In the genomic region with DNA sequence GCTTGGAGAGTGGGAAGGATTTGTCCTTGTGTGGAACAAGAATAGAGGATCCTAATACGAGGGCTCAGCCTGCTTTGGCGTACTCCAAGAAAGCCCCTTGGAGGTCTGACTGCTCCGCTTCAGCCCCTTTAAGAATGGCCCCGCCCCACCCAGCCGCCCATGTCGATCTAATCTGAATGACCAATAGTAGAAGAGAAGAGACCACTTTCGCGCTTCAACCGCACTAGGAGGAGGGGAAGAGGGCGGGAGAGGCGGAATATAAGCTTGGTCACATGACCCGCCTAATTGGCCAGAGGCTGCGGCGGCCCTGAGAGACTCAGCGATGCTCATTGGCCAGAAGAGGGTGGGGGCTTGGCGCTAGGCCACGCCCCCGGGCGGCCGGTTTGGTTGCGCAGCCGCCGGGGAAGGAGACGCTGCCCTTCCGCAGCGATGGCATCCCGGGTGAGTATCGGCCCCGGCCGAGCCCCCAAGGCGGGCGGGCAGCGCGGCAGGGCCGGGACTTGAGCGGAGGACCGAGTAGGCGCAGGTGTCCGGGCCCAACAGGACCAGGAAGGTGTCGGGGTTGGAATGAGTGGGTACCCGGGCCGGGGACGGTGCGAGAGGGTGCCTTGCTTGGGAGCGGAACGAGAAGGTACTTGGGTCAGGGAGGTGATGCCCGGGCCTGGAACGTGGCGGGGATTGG, we compare ENCODE assay signal across 1 cellular context.
TF ChIP-seq lines count a peak whose summit lies in the region.

A gene with protein sequence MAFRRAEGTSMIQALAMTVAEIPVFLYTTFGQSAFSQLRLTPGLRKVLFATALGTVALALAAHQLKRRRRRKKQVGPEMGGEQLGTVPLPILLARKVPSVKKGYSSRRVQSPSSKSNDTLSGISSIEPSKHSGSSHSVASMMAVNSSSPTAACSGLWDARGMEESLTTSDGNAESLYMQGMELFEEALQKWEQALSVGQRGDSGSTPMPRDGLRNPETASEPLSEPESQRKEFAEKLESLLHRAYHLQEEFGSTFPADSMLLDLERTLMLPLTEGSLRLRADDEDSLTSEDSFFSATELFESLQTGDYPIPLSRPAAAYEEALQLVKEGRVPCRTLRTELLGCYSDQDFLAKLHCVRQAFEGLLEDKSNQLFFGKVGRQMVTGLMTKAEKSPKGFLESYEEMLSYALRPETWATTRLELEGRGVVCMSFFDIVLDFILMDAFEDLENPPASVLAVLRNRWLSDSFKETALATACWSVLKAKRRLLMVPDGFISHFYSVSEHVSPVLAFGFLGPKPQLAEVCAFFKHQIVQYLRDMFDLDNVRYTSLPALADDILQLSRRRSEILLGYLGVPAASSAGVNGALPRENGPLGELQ (plus strand): TSS at position 386 of the 682 bp plus-strand sequence. CDS start 3,969 bp downstream, outside the sequence.

TF ChIP-seq in HepG2, 621 proteins besides CTCF, POLR2A, EP300 and RAD21 (continued from another document and continues in another):
- TF ChIP-seq CHCHD3 (CRISPR knock-in tag; IDR thresholded peaks at IDR 0.05) (no peak), MXD1 (CRISPR knock-in tag; IDR thresholded peaks at IDR 0.05) (no peak), MTA3 (CRISPR knock-in tag; IDR thresholded peaks at IDR 0.05) (no peak), ZNF562 (CRISPR knock-in tag; IDR thresholded peaks at IDR 0.05; ENCODE audit: borderline replicate concordance) (no peak), TRIM24 (CRISPR knock-in tag; IDR thresholded peaks at IDR 0.05) (no peak), ZNF350 (CRISPR knock-in tag; IDR thresholded peaks at IDR 0.05; ENCODE audit: borderline replicate concordance, low read depth) (no peak; the same call in 1 of the 2 replicates), MEF2D (CRISPR knock-in tag; IDR thresholded peaks at IDR 0.05) (peak; percentile 61; the same call in 1 of the 2 replicates), ETV5 (CRISPR knock-in tag; IDR thresholded peaks at IDR 0.05; ENCODE audit: borderline replicate concordance) (peak; percentile 40; the same call in 1 of the 2 replicates), HNRNPK (IDR thresholded peaks at IDR 0.05; ENCODE audit: low read depth, low read length, poor library complexity, severe bottlenecking) (no peak), TMF1 (CRISPR knock-in tag; IDR thresholded peaks at IDR 0.05; ENCODE audit: low read depth) (no peak), NPAS2 (CRISPR knock-in tag; IDR thresholded peaks at IDR 0.05; ENCODE audit: borderline replicate concordance) (no peak), ZNF724P (CRISPR knock-in tag; IDR thresholded peaks at IDR 0.05; ENCODE audit: borderline replicate concordance) (no peak), ATF6 (CRISPR knock-in tag; conservative IDR thresholded peaks at IDR 0.05) (no peak), KIAA2018 (CRISPR knock-in tag; IDR thresholded peaks at IDR 0.05; ENCODE audit: borderline replicate concordance) (no peak), PHF8 (CRISPR knock-in tag; IDR thresholded peaks at IDR 0.05) (peak; percentile 89), SNRNP70 (IDR thresholded peaks at IDR 0.05; ENCODE audit: low read depth, low read length) (no peak), ZNF280B (CRISPR knock-in tag; IDR thresholded peaks at IDR 0.05; ENCODE audit: borderline replicate concordance) (no peak; the same call in 1 of the 2 replicates), TFDP1 (CRISPR knock-in tag; IDR thresholded peaks at IDR 0.05; ENCODE audit: borderline replicate concordance) (peak; percentile 60), FOXK1 (CRISPR knock-in tag; IDR thresholded peaks at IDR 0.05; ENCODE audit: borderline replicate concordance, low read depth) (no peak), KDM3A (CRISPR knock-in tag; IDR thresholded peaks at IDR 0.05; ENCODE audit: low read depth) (peak; percentile 73; the same call in 1 of the 2 replicates), NFE2L2 (IDR thresholded peaks at IDR 0.05; ENCODE audit: low read length) (no peak), ZNF160 (CRISPR knock-in tag; IDR thresholded peaks at IDR 0.05) (peak; percentile 47; the same call in 1 of the 2 replicates), HNF4A (CRISPR knock-in tag; IDR thresholded peaks at IDR 0.05) (0 out of 2 replicates have a peak, but pooled peaks have one; percentile 19), SMAD3 (CRISPR knock-in tag; IDR thresholded peaks at IDR 0.05) (0 out of 2 replicates have a peak, but pooled peaks have one; percentile 65), ZNF337 (CRISPR knock-in tag; IDR thresholded peaks at IDR 0.05; ENCODE audit: borderline replicate concordance, low read depth) (no peak), GTF2F1 (IDR thresholded peaks at IDR 0.05; ENCODE audit: low read length) (peak; percentile 74; the same call in 1 of the 2 replicates), ZNF260 (CRISPR knock-in tag; IDR thresholded peaks at IDR 0.05; ENCODE audit: borderline replicate concordance, low read depth) (no peak), SRF (IDR thresholded peaks at IDR 0.05; ENCODE audit: low read depth, low read length) (no peak), ATF5 (CRISPR knock-in tag; IDR thresholded peaks at IDR 0.05; ENCODE audit: low read depth) (no peak), RFXAP (CRISPR knock-in tag; IDR thresholded peaks at IDR 0.05; ENCODE audit: borderline replicate concordance) (0 out of 2 replicates have a peak, but pooled peaks have one; percentile 28)
- TF ChIP-seq, protein P1, sequence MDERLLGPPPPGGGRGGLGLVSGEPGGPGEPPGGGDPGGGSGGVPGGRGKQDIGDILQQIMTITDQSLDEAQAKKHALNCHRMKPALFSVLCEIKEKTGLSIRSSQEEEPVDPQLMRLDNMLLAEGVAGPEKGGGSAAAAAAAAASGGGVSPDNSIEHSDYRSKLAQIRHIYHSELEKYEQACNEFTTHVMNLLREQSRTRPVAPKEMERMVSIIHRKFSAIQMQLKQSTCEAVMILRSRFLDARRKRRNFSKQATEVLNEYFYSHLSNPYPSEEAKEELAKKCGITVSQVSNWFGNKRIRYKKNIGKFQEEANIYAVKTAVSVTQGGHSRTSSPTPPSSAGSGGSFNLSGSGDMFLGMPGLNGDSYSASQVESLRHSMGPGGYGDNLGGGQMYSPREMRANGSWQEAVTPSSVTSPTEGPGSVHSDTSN (CRISPR knock-in tag; IDR thresholded peaks at IDR 0.05), result peak; percentile 86
- TF ChIP-seq, protein P2, sequence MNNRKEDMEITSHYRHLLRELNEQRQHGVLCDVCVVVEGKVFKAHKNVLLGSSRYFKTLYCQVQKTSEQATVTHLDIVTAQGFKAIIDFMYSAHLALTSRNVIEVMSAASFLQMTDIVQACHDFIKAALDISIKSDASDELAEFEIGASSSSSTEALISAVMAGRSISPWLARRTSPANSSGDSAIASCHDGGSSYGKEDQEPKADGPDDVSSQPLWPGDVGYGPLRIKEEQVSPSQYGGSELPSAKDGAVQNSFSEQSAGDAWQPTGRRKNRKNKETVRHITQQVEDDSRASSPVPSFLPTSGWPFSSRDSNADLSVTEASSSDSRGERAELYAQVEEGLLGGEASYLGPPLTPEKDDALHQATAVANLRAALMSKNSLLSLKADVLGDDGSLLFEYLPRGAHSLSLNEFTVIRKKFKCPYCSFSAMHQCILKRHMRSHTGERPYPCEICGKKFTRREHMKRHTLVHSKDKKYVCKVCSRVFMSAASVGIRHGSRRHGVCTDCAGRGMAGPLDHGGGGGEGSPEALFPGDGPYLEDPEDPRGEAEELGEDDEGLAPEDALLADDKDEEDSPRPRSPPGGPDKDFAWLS (CRISPR knock-in tag; IDR thresholded peaks at IDR 0.05; ENCODE audit: borderline replicate concordance), result no peak
